Comparison of ENCODE assay signal across 12 cellular contexts in genomic region chr3:123635220-123635619, GRCh38. TPM values are rescaled to one million over a fixed set of nuclear protein-coding genes. Genes with fewer than 3 reads are reported as not detected.
A peak's percentile ranks its signal among the peaks of the same experiment; 100 is the strongest.
DNase-seq lines count a peak whose midpoint lies in the region; ATAC-seq and TF ChIP-seq lines count a peak whose summit lies in the region.
"Had no signal": no experiment of that assay in that cellular context is flagged by ENCODE, and none has a peak within 500 bp of the region (broad histone marks: within the 10 kb centered on the region; RNA-seq: fewer than 3 reads in every experiment).

No MANE protein-coding gene starts in this region.

- TF ChIP-seq EP300 in transverse colon (IDR thresholded peaks at IDR 0.05; ENCODE audit: low read depth) = no peak

- no peak for ATAC-seq in GM21786 (IDR thresholded peaks at IDR 0.05; ENCODE audit: unreplicated experiment)
- no peak for ATAC-seq in GM21576 (IDR thresholded peaks at IDR 0.05; ENCODE audit: unreplicated experiment)
- ATAC-seq: activated CD8-positive, alpha-beta memory T cell treated with anti-CD3 and anti-CD28 coated beads, Interleukin-2, amount 10 ng/mL, durations not matched to agents 7 days and 5 days had no signal

- BruUV-seq in A673 (replicated peaks; lab: Mats Ljungman, UMichigan) = no TSS peak

- in situ Hi-C loops in transverse colon (cut with MboI; ENCODE audit: low pct_ligation_motif_present in 1 of 4, low pct_unique_long_range_greater_than_20kb in 1 of 4, low sequenced_read_pairs in 3 of 4) = no loop called here

- H3K79me1 ChIP-seq in mesenchymal stem cell (replicated peaks; ENCODE audit: low read length, poor library complexity, severe bottlenecking) = peaks cover 14% of the 10 kb centered on the region

- H3K23ac ChIP-seq in mesenchymal stem cell (ENCODE audit: low read length in 2 of 2) = no peak overlapping the region

- no peak overlapping the region for H2BK5ac ChIP-seq in mesenchymal stem cell (ENCODE audit: low read depth, low read length, poor library complexity, severe bottlenecking)

- H2BK120ac ChIP-seq in mesenchymal stem cell (ENCODE audit: low read depth, low read length) = no peak overlapping the region

- H3K4me3 ChIP-seq in mesenchymal stem cell (ENCODE audit: insufficient read depth in 1 of 2, low read depth in 1 of 2, low read length in 2 of 2) = no peak overlapping the region
- no peak overlapping the region for H3K4me3 ChIP-seq in transverse colon
- no peak overlapping the region for H3K4me3 ChIP-seq in A673 (ENCODE audit: low read depth, low read length, poor library complexity, severe bottlenecking)

- no peak overlapping the region for H3K4ac ChIP-seq in mesenchymal stem cell (ENCODE audit: low read depth in 1 of 2, low read length in 2 of 2)

- WGBS in mesenchymal stem cell = 90% methylated on average over 4 of the region's 4 CpGs
- 88% methylated on average over 4 of the region's 4 CpGs; no CpG with 5 or more reads in 1 of the 2 donors for WGBS in transverse colon (ENCODE audit: low coverage in 1 of 2), 2 donors

- no peak overlapping the region for H3K14ac ChIP-seq in mesenchymal stem cell (ENCODE audit: low read length in 2 of 2)

- H2AK5ac ChIP-seq in mesenchymal stem cell (ENCODE audit: low read length, severe bottlenecking) = no peak overlapping the region

- H2BK15ac ChIP-seq in mesenchymal stem cell (ENCODE audit: low read depth, poor library complexity, severe bottlenecking) = peak overlapping the region; percentile 94

- H3K27me3 ChIP-seq in mesenchymal stem cell (ENCODE audit: control insufficient read depth in 1 of 2, insufficient read depth in 1 of 2, low read length in 2 of 2) (no peaks in the 10 kb centered on the region), transverse colon (no peaks in the 10 kb centered on the region), A673 (replicated peaks; ENCODE audit: insufficient read depth, low read depth, low read length, poor library complexity) (no peaks in the 10 kb centered on the region)

- H2BK12ac ChIP-seq in mesenchymal stem cell (ENCODE audit: low read length in 2 of 2) = peak overlapping the region in 1 of 2 experiments; percentile 15

- CTCF ChIA-PET in A673 (lab: Charles Lee) = interaction anchor here (0.5 kb wide), 1 partner anchor 1990 kb away, joined by 3 read pairs; no protein-coding TSS in a partner anchor

- H3K4me1 ChIP-seq in mesenchymal stem cell (ENCODE audit: control insufficient read depth, insufficient read depth, low read depth, low read length) (peaks cover 45% of the 10 kb centered on the region), transverse colon (peaks cover 0 to 25% (median 8%) of the 10 kb centered on the region in 4 donors), A673 (ENCODE audit: insufficient read depth, low read length, poor library complexity, severe bottlenecking) (peaks cover 19% of the 10 kb centered on the region)

- no peak overlapping the region for H3K18ac ChIP-seq in mesenchymal stem cell (ENCODE audit: low read depth in 1 of 2, low read length in 2 of 2)

- TF ChIP-seq CTCF in transverse colon (IDR thresholded peaks at IDR 0.05) (no peak), A673 (conservative IDR thresholded peaks at IDR 0.05; ENCODE audit: low read depth, low read length) (no peak)

- H3K36me3 ChIP-seq in mesenchymal stem cell (ENCODE audit: control insufficient read depth in 1 of 2, insufficient read depth in 2 of 2, low read depth in 1 of 2, low read length in 2 of 2) (peaks cover 52 to 64% of the 10 kb centered on the region in 2 experiments), transverse colon (peaks cover 0 to 4% (median 0%) of the 10 kb centered on the region in 4 donors), A673 (ENCODE audit: insufficient read depth, low read length, poor library complexity, severe bottlenecking) (no peaks in the 10 kb centered on the region)

- peak overlapping the region; percentile 43 for H4K91ac ChIP-seq in mesenchymal stem cell (ENCODE audit: low read length)

- DNase-seq in NCI-H1417 (lab: John Stamatoyannopoulos, UW) (peak; percentile 44 to 86 (median 72)), NCI-H1417 treated with DMSO at 0.1 percent for 48 hours (lab: John Stamatoyannopoulos, UW) (no peak), RPMI7951 (ENCODE audit: low read depth) (peak; percentile 75), mesenchymal stem cell (peak; percentile 50), transverse colon (no peak), A673 (ENCODE audit: low spot score) (no peak)
- DNase-seq: 8988T; activated CD8-positive, alpha-beta memory T cell treated with anti-CD3 and anti-CD28 coated beads, Interleukin-2, amount 10 ng/mL, durations not matched to agents 7 days and 5 days; activated naive CD4-positive, alpha-beta T cell treated with anti-CD3 and anti-CD28 coated beads, Interleukin-2, amount 50 U/mL, for 16 hours; SHP77 treated with DMSO at 0.1 percent for 48 hours had no signal

- intact Hi-C loops in transverse colon (cut with DNase I; ENCODE audit: low total_unique reads) (no loop called here), A673 (cut with micrococcal nuclease; ENCODE audit: unreplicated experiment) (no loop called here)

- no peak for TF ChIP-seq POLR2A in transverse colon (IDR thresholded peaks at IDR 0.05)

- peak overlapping the region; percentile 80 for H3K27ac ChIP-seq in mesenchymal stem cell (ENCODE audit: low read length, poor library complexity, severe bottlenecking)
- peak overlapping the region; percentile 58 to 81 (median 72) for H3K27ac ChIP-seq in transverse colon
- H3K27ac ChIP-seq in A673 (ENCODE audit: low read depth, low read length, poor library complexity, severe bottlenecking) = no peak overlapping the region

- no peak overlapping the region for H3K9ac ChIP-seq in mesenchymal stem cell (ENCODE audit: low read length)

- H3K9me3 ChIP-seq in mesenchymal stem cell (ENCODE audit: control insufficient read depth, low read length) = no peaks in the 10 kb centered on the region
- no peaks in the 10 kb centered on the region for H3K9me3 ChIP-seq in transverse colon
- no peaks in the 10 kb centered on the region for H3K9me3 ChIP-seq in A673 (ENCODE audit: low read depth, low read length, poor library complexity, severe bottlenecking)

- POLR2A ChIA-PET in A673 (lab: Charles Lee; ENCODE audit: low non-redundant PET) = no interaction called here

- H4K8ac ChIP-seq in mesenchymal stem cell (ENCODE audit: low read length) = no peak overlapping the region

- no peak overlapping the region for H2AFZ ChIP-seq in mesenchymal stem cell (ENCODE audit: low read depth, low read length)

- H3K4me2 ChIP-seq in mesenchymal stem cell (ENCODE audit: low read length, poor library complexity, severe bottlenecking) = no peak overlapping the region

RNA-seq across cellular contexts. Expression of gene HACD2, which starts 50.4 kb away (rescaled TPM):
- total RNA-seq in RPMI7951 (2014; rRNA removed; shearing (Covaris generic)) = 34.0 and 36.6 TPM in 2 replicates
- polyA plus RNA-seq in mesenchymal stem cell (2013, experiment 1 of 2) = 13.5 TPM
- polyA plus RNA-seq in mesenchymal stem cell (2013, experiment 2 of 2) = 14.5 TPM
- total RNA-seq in transverse colon (10 to 100 TPM; 11.9 to 70.5 (median 48.2) TPM), A673 (2021) (45.4 and 49.3 TPM in 2 replicates)

Comparison
In these comparisons a context has a peak if more than half of its experiments do, and no peak if none do; other contexts are left out.
1. DNase-seq: peak in NCI-H1417 (3 of 3), RPMI7951 (single experiment) and mesenchymal stem cell (single experiment); none in NCI-H1417 treated with DMSO at 0.1 percent for 48 hours (single experiment), transverse colon (single experiment) and A673 (single experiment).